In the genomic region with DNA sequence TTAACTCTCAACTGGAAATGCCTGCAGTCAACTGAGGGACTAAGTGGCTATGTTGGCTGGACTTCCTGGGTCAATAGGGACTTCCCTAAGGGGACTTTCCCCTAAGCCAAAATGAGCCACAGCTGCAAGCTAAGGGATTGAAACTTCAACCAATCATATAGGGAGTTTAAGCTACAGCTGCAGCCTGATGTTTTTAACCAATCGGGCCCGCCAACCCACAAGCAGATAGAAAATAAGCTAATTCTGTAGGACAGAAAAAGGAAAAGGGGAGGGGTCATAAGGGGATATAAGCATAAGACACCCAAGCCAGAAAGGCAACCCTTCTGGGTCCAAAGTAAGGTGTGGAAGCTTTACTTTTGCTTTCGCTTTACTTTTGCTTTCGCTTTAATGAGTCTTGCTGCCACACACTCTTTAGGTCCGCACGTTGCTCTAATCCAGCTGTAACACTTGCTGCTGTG, we compare ENCODE assay signal across 9 cellular contexts.
DNase-seq lines count a peak whose midpoint lies in the region; ATAC-seq, FAIRE-seq and TF ChIP-seq lines count a peak whose summit lies in the region.
"Had no signal": no experiment of that assay in that cellular context is flagged by ENCODE, and none has a peak within 500 bp of the region (broad histone marks: within the 10 kb centered on the region; RNA-seq: fewer than 3 reads in every experiment).

No MANE protein-coding gene starts in this region.

- H3K27ac Mint-ChIP-seq in CD8-positive, alpha-beta memory T cell, result peak overlapping the region; percentile 66 to 94 (median 86)

- no peak for TF ChIP-seq EP300 in GM12878 (IDR thresholded peaks at IDR 0.05; ENCODE audit: borderline replicate concordance in 1 of 2, control insufficient read depth in 1 of 2, low read depth in 2 of 2, low read length in 2 of 2)

- no peaks in the 10 kb centered on the region for H4K20me1 ChIP-seq in GM12878 (ENCODE audit: control insufficient read depth, insufficient read depth)

- peak in 2 of 5 donors; percentile 9 to 10 for DNase-seq in CD8-positive, alpha-beta memory T cell
- peak; percentile 79 for DNase-seq in NCI-H2227 treated with DMSO at 0.1 percent for 48 hours (lab: John Stamatoyannopoulos, UW)
- DNase-seq in GM12878 (ENCODE audit: low read depth, low spot score), result no peak
- DNase-seq in GM12892 (ENCODE audit: insufficient read length), result no peak
- no peak for DNase-seq in NCI-H526 treated with DMSO at 0.1 percent for 48 hours (lab: John Stamatoyannopoulos, UW)
- DNase-seq in NCI-H1092 (lab: John Stamatoyannopoulos, UW), result no peak
- no peak for DNase-seq in left cardiac atrium

- peaks cover 0 to 2% (median 0%) of the 10 kb centered on the region in 5 donors for H3K9me3 Mint-ChIP-seq in CD8-positive, alpha-beta memory T cell

- intact Hi-C loops in GM12878 (cut with micrococcal nuclease; ENCODE audit: unreplicated experiment) (no loop called here), left cardiac atrium (cut with DNase I) (no loop called here)

- ATAC-seq in GM21737 (IDR thresholded peaks at IDR 0.05; ENCODE audit: unreplicated experiment) (peak; percentile 71), GM12878 (peak; percentile 55), left cardiac atrium (no peak)

- no peaks in the 10 kb centered on the region for H3K4me1 ChIP-seq in CD8-positive, alpha-beta memory T cell (ENCODE audit: insufficient read depth, low read length)
- no peaks in the 10 kb centered on the region for H3K4me1 ChIP-seq in GM12878 (ENCODE audit: control insufficient read depth, insufficient read depth, low read length)

- peak overlapping the region; percentile 40 for H3K4me3 ChIP-seq in CD8-positive, alpha-beta memory T cell (ENCODE audit: low read length)
- no peak overlapping the region for H3K4me3 ChIP-seq in GM12878
- H3K4me3 ChIP-seq: cardiac muscle cell had no signal

- FAIRE-seq in GM12878 (lab: Jason Lieb, UNC), result no peak
- no peak for FAIRE-seq in GM12892 (lab: Jason Lieb, UNC)

- SMC1A ChIA-PET in GM12878 (lab: Charles Lee; ENCODE audit: uncharacterized antibody, unreplicated experiment), result no interaction called here

- 84% methylated on average over 6 of the region's 6 CpGs for WGBS in GM12878 (ENCODE audit: insufficient coverage, insufficient replicate concordance, low lambda C conversion rate, missing lambda C conversion rate)

- peak overlapping the region; percentile 73 to 89 (median 78) for H3K4me3 Mint-ChIP-seq in CD8-positive, alpha-beta memory T cell

- TF ChIP-seq POLR2A in GM12878 (IDR thresholded peaks at IDR 0.05; ENCODE audit: low read depth, low read length), result no peak
- TF ChIP-seq POLR2A in GM12892 (IDR thresholded peaks at IDR 0.05; ENCODE audit: low read depth, low read length), result no peak

- RAD21 ChIA-PET in GM12878 (lab: Charles Lee; ENCODE audit: unreplicated experiment), result no interaction called here

- no peaks in the 10 kb centered on the region for H3K27me3 Mint-ChIP-seq in CD8-positive, alpha-beta memory T cell

- no peak overlapping the region for H3K9ac ChIP-seq in GM12878 (ENCODE audit: control insufficient read depth, insufficient read depth, low read length)

- peak overlapping the region; percentile 48 for H2AFZ ChIP-seq in GM12878 (ENCODE audit: control insufficient read depth, low read depth, low read length)

- no peak for TF ChIP-seq RAD21 in GM12878 (IDR thresholded peaks at IDR 0.05; ENCODE audit: insufficient read depth, low read depth, low read length)

- POLR2A ChIA-PET in CD8-positive, alpha-beta memory T cell (lab: Charles Lee), result no interaction called here
- POLR2A ChIA-PET in GM12878 (lab: Charles Lee), result no interaction called here

- CTCF ChIA-PET in CD8-positive, alpha-beta memory T cell (lab: Charles Lee), result no interaction called here
- CTCF ChIA-PET in GM12878 (lab: Yijun Ruan, JAX), result interaction anchor here (0.6 to 1.0 kb wide), 3 partner anchors 9 to 965 kb away, joined by 3 to 5 read pairs (median 3); no protein-coding TSS in a partner anchor

- H3K36me3 Mint-ChIP-seq in CD8-positive, alpha-beta memory T cell, result no peaks in the 10 kb centered on the region

- peaks cover 2 to 14% (median 9%) of the 10 kb centered on the region in 3 donors for H3K4me1 Mint-ChIP-seq in CD8-positive, alpha-beta memory T cell

- BruUV-seq in GM12878 (replicated peaks; lab: Mats Ljungman, UMichigan), result no TSS peak

- H3K27ac ChIP-seq in CD8-positive, alpha-beta memory T cell (ENCODE audit: low read depth, low read length), result peak overlapping the region; percentile 24
- H3K27ac ChIP-seq in GM12878 (ENCODE audit: control insufficient read depth, insufficient read depth), result no peak overlapping the region
- H3K27ac ChIP-seq: cardiac muscle cell had no signal

- H3K79me2 ChIP-seq in GM12878 (ENCODE audit: control insufficient read depth, insufficient read depth, low read length), result no peaks in the 10 kb centered on the region

- H3K36me3 ChIP-seq in CD8-positive, alpha-beta memory T cell (ENCODE audit: insufficient read depth, low read length), result no peaks in the 10 kb centered on the region
- H3K36me3 ChIP-seq in GM12878 (ENCODE audit: control insufficient read depth in 2 of 2, insufficient read depth in 2 of 2, low read length in 1 of 2), result no peaks in the 10 kb centered on the region
- H3K36me3 ChIP-seq: cardiac muscle cell had no signal

- in situ Hi-C loops in GM12878 (cut with MboI), result no loop called here

- H3K27me3 ChIP-seq in CD8-positive, alpha-beta memory T cell (ENCODE audit: insufficient read depth, low read length, poor library complexity, severe bottlenecking), result no peaks in the 10 kb centered on the region
- H3K27me3 ChIP-seq in GM12878 (replicated peaks in 1 of 2; ENCODE audit: control insufficient read depth in 2 of 2, insufficient read depth in 2 of 2, low read length in 1 of 2), result no peaks in the 10 kb centered on the region
- H3K27me3 ChIP-seq: cardiac muscle cell had no signal

- no peak for TF ChIP-seq CTCF in GM12878 (IDR thresholded peaks at IDR 0.05 in 2 of 3, conservative IDR thresholded peaks at IDR 0.05 in 1 of 3; ENCODE audit: control insufficient read depth in 2 of 3, extremely low read depth in 1 of 3, insufficient read depth in 1 of 3, low read depth in 3 of 3, low read length in 3 of 3)

- H3K4me2 ChIP-seq in GM12878 (ENCODE audit: control insufficient read depth, insufficient read depth), result no peak overlapping the region

- H3K9me3 ChIP-seq in CD8-positive, alpha-beta memory T cell (ENCODE audit: low read length), result no peaks in the 10 kb centered on the region
- no peaks in the 10 kb centered on the region; the same call in 2 of the 3 replicates for H3K9me3 ChIP-seq in GM12878 (replicated peaks; ENCODE audit: control insufficient read depth, insufficient read depth, low read length)

TF ChIP-seq in GM12878, 131 proteins besides CTCF, POLR2A, EP300 and RAD21:
- TF ChIP-seq NFIC (IDR thresholded peaks at IDR 0.05; ENCODE audit: low read depth, low read length) (no peak), RUNX3 (IDR thresholded peaks at IDR 0.05; ENCODE audit: low read length) (no peak), FOXK2 (IDR thresholded peaks at IDR 0.05) (no peak), NR2C1 (IDR thresholded peaks at IDR 0.05) (no peak), YBX1 (IDR thresholded peaks at IDR 0.05) (no peak), FOS (IDR thresholded peaks at IDR 0.05; ENCODE audit: borderline replicate concordance, extremely low read depth, insufficient read length) (no peak), EED (IDR thresholded peaks at IDR 0.05; ENCODE audit: low read depth) (no peak)
- TF ChIP-seq, protein P1, sequence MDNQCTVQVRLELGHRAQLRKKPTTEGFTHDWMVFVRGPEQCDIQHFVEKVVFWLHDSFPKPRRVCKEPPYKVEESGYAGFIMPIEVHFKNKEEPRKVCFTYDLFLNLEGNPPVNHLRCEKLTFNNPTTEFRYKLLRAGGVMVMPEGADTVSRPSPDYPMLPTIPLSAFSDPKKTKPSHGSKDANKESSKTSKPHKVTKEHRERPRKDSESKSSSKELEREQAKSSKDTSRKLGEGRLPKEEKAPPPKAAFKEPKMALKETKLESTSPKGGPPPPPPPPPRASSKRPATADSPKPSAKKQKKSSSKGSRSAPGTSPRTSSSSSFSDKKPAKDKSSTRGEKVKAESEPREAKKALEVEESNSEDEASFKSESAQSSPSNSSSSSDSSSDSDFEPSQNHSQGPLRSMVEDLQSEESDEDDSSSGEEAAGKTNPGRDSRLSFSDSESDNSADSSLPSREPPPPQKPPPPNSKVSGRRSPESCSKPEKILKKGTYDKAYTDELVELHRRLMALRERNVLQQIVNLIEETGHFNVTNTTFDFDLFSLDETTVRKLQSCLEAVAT (IDR thresholded peaks at IDR 0.05), result peak; percentile 74

Comparison
In these comparisons a context has a peak if more than half of its experiments do, and no peak if none do; other contexts are left out.
1. ATAC-seq: peak in GM21737 (single experiment) and GM12878 (single experiment); none in left cardiac atrium (0 of 2).